34 cellular contexts compared by ENCODE assay signal in genomic region chr14:24801024-24801423, GRCh38.
"Had no signal": no experiment of that assay in that cellular context is flagged by ENCODE, and none has a peak within 500 bp of the region (broad histone marks: within the 10 kb centered on the region; RNA-seq: fewer than 3 reads in every experiment).

No MANE protein-coding gene starts in this region.

- H3K4me2 ChIP-seq: KMS-11 had no signal

- H3K9ac ChIP-seq: KMS-11 had no signal

- H3K27ac ChIP-seq: KMS-11 had no signal

- H3K36me3 ChIP-seq: MG63 had no signal

- DNase-seq: Karpas-422, Kasumi-1, MG63, MM.1S, MV-4-11, NCI-H1048, NCI-H1092, NCI-H1092 treated with DMSO at 0.1 percent for 48 hours, NCI-H1105, NCI-H1105 treated with DMSO at 0.1 percent for 48 hours, NCI-H1417, NCI-H1417 treated with DMSO at 0.1 percent for 48 hours, NCI-H1436, NCI-H1436 treated with DMSO at 0.1 percent for 48 hours, NCI-H146, NCI-H1694, NCI-H1694 treated with DMSO at 0.1 percent for 48 hours, NCI-H187, NCI-H187 treated with DMSO at 0.1 percent for 48 hours, NCI-H1930, NCI-H2029, NCI-H2029 treated with DMSO at 0.1 percent for 48 hours, NCI-H2081, NCI-H2081 treated with DMSO at 0.1 percent for 48 hours, NCI-H2107, NCI-H2171, NCI-H2171 treated with DMSO at 0.1 percent for 48 hours, NCI-H2227 treated with DMSO at 0.1 percent for 48 hours, NCI-H226, NCI-H345, NCI-H446, NCI-H446 treated with DMSO at 0.1 percent for 48 hours, NCI-H510A had no signal

- H3K27me3 ChIP-seq: MG63 had no signal

- H3K4me3 ChIP-seq: MG63 had no signal

- H3K9me3 ChIP-seq: MG63 had no signal
